1 cellular context compared by ENCODE assay signal in the genomic region with DNA sequence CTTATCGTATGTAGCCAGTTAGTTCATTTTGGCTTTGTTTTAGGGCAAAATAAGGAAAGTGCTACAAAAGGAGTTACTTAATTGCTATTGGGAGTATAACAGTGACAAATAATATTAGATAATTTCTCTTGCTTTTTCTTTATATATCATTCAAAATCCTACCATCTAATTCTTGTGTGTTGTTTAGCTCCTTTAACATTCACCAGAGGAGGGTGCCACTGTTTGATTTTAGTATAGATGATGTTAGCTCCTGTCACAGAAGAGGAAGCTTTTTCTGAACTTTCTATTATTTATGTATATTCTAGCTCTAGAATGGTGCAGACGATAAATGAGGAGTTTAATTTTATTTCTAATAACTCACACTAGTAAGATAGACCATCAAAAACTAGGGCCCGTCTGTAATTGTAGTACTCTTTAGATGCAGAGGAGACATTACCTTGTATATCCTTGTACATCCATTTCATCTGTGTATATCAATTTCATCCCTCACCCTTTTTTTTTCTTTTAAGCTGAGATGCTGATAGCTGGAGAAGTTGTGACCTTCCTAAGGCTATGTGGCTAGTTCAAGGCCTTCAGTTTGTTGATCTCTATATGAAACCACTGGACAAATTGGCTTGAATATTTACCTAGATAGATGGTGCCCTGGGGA.
TF ChIP-seq lines count a peak whose summit lies in the region.

No MANE protein-coding gene starts in this region.

TF ChIP-seq in GM23338, 12 proteins besides CTCF, POLR2A, EP300 and RAD21 (continued from another document):
- TF ChIP-seq, protein P1, sequence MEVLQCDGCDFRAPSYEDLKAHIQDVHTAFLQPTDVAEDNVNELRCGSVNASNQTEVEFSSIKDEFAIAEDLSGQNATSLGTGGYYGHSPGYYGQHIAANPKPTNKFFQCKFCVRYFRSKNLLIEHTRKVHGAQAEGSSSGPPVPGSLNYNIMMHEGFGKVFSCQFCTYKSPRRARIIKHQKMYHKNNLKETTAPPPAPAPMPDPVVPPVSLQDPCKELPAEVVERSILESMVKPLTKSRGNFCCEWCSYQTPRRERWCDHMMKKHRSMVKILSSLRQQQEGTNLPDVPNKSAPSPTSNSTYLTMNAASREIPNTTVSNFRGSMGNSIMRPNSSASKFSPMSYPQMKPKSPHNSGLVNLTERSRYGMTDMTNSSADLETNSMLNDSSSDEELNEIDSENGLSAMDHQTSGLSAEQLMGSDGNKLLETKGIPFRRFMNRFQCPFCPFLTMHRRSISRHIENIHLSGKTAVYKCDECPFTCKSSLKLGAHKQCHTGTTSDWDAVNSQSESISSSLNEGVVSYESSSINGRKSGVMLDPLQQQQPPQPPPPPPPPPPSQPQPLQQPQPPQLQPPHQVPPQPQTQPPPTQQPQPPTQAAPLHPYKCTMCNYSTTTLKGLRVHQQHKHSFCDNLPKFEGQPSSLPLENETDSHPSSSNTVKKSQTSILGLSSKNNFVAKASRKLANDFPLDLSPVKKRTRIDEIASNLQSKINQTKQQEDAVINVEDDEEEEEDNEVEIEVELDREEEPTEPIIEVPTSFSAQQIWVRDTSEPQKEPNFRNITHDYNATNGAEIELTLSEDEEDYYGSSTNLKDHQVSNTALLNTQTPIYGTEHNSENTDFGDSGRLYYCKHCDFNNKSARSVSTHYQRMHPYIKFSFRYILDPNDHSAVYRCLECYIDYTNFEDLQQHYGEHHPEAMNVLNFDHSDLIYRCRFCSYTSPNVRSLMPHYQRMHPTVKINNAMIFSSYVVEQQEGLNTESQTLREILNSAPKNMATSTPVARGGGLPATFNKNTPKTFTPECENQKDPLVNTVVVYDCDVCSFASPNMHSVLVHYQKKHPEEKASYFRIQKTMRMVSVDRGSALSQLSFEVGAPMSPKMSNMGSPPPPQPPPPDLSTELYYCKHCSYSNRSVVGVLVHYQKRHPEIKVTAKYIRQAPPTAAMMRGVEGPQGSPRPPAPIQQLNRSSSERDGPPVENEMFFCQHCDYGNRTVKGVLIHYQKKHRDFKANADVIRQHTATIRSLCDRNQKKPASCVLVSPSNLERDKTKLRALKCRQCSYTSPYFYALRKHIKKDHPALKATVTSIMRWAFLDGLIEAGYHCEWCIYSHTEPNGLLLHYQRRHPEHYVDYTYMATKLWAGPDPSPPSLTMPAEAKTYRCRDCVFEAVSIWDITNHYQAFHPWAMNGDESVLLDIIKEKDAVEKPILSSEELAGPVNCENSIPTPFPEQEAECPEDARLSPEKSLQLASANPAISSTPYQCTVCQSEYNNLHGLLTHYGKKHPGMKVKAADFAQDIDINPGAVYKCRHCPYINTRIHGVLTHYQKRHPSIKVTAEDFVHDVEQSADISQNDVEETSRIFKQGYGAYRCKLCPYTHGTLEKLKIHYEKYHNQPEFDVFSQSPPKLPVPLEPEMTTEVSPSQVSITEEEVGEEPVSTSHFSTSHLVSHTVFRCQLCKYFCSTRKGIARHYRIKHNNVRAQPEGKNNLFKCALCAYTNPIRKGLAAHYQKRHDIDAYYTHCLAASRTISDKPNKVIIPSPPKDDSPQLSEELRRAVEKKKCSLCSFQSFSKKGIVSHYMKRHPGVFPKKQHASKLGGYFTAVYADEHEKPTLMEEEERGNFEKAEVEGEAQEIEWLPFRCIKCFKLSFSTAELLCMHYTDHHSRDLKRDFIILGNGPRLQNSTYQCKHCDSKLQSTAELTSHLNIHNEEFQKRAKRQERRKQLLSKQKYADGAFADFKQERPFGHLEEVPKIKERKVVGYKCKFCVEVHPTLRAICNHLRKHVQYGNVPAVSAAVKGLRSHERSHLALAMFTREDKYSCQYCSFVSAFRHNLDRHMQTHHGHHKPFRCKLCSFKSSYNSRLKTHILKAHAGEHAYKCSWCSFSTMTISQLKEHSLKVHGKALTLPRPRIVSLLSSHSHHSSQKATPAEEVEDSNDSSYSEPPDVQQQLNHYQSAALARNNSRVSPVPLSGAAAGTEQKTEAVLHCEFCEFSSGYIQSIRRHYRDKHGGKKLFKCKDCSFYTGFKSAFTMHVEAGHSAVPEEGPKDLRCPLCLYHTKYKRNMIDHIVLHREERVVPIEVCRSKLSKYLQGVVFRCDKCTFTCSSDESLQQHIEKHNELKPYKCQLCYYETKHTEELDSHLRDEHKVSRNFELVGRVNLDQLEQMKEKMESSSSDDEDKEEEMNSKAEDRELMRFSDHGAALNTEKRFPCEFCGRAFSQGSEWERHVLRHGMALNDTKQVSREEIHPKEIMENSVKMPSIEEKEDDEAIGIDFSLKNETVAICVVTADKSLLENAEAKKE (CRISPR knock-in tag; IDR thresholded peaks at IDR 0.05): no peak
- TF ChIP-seq NANOG (IDR thresholded peaks at IDR 0.05; ENCODE audit: borderline replicate concordance): no peak
- no peak for TF ChIP-seq POLR2AphosphoS5 (IDR thresholded peaks at IDR 0.05; ENCODE audit: low read depth)
- TF ChIP-seq STAT1 (IDR thresholded peaks at IDR 0.05; ENCODE audit: unreplicated experiment): no peak
- TF ChIP-seq CREB1 (CRISPR knock-in tag; IDR thresholded peaks at IDR 0.05; ENCODE audit: low read depth): no peak
- TF ChIP-seq EZH2phosphoT487 (IDR thresholded peaks at IDR 0.05; ENCODE audit: unreplicated experiment): no peak
- TF ChIP-seq JUNB (IDR thresholded peaks at IDR 0.05; ENCODE audit: unreplicated experiment): no peak
- no peak for TF ChIP-seq ZNF331 (CRISPR knock-in tag; IDR thresholded peaks at IDR 0.05; ENCODE audit: low read depth)
- TF ChIP-seq, protein P2, sequence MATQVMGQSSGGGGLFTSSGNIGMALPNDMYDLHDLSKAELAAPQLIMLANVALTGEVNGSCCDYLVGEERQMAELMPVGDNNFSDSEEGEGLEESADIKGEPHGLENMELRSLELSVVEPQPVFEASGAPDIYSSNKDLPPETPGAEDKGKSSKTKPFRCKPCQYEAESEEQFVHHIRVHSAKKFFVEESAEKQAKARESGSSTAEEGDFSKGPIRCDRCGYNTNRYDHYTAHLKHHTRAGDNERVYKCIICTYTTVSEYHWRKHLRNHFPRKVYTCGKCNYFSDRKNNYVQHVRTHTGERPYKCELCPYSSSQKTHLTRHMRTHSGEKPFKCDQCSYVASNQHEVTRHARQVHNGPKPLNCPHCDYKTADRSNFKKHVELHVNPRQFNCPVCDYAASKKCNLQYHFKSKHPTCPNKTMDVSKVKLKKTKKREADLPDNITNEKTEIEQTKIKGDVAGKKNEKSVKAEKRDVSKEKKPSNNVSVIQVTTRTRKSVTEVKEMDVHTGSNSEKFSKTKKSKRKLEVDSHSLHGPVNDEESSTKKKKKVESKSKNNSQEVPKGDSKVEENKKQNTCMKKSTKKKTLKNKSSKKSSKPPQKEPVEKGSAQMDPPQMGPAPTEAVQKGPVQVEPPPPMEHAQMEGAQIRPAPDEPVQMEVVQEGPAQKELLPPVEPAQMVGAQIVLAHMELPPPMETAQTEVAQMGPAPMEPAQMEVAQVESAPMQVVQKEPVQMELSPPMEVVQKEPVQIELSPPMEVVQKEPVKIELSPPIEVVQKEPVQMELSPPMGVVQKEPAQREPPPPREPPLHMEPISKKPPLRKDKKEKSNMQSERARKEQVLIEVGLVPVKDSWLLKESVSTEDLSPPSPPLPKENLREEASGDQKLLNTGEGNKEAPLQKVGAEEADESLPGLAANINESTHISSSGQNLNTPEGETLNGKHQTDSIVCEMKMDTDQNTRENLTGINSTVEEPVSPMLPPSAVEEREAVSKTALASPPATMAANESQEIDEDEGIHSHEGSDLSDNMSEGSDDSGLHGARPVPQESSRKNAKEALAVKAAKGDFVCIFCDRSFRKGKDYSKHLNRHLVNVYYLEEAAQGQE (IDR thresholded peaks at IDR 0.05; ENCODE audit: unreplicated experiment): no peak
